Comparison of ENCODE assay signal across 24 cellular contexts in genomic region chr5:54754878-54755277, GRCh38.
"Had no signal": no experiment of that assay in that cellular context is flagged by ENCODE, and none has a peak within 500 bp of the region (broad histone marks: within the 10 kb centered on the region; RNA-seq: fewer than 3 reads in every experiment).

No MANE protein-coding gene starts in this region.

- H3K36me3 ChIP-seq: heart right ventricle, sigmoid colon, upper lobe of left lung had no signal

- DNase-seq: activated CD4-positive, alpha-beta memory T cell treated with anti-CD3 and anti-CD28 coated beads, Interleukin-2, amount 10 ng/mL, durations not matched to agents 7 days and 5 days; activated CD4-positive, alpha-beta T cell treated with anti-CD3 and anti-CD28 coated beads for 4 hours; activated CD4-positive, CD25-positive, alpha-beta regulatory T cell; activated CD8-positive, alpha-beta memory T cell treated with anti-CD3 and anti-CD28 coated beads, Interleukin-2, amount 10 ng/mL, durations not matched to agents 7 days and 5 days; activated effector memory CD4-positive, alpha-beta T cell treated with anti-CD3 and anti-CD28 coated beads, Interleukin-2, amount 50 U/mL, for 16 hours; activated naive CD4-positive, alpha-beta T cell treated with anti-CD3 and anti-CD28 coated beads, Interleukin-2, amount 10 ng/mL, durations not matched to agents 7 days and 5 days; activated T-cell treated with anti-CD3 and anti-CD28 coated beads for 4 hours; amygdala; cerebellar nuclear complex; heart right ventricle; islet precursor cell; left cardiac atrium; naive thymus-derived CD4-positive, alpha-beta T cell; retina; sigmoid colon; stimulated activated CD4-positive, alpha-beta T cell treated with anti-CD3 and anti-CD28 coated beads, Interleukin-2, amount 100 ng/mL, for 48 hours; stimulated activated CD8-positive, alpha-beta memory T cell treated with anti-CD3 and anti-CD28 coated beads, Interleukin-4, amount 100 ng/mL, for 48 hours; stimulated activated naive CD4-positive, alpha-beta T cell treated with Interleukin-2 at 50 U/mL for 16 hours; T1000; upper lobe of left lung had no signal

- H3K4me3 ChIP-seq: coronary artery, heart right ventricle, sigmoid colon, smooth muscle cell, upper lobe of left lung had no signal

- H3K27me3 Mint-ChIP-seq: activated CD4-positive, alpha-beta memory T cell treated with anti-CD3 and anti-CD28 coated beads, Interleukin-2, amount 10 ng/mL, durations not matched to agents 7 days and 5 days; activated CD8-positive, alpha-beta memory T cell treated with anti-CD3 and anti-CD28 coated beads, Interleukin-2, amount 10 ng/mL, durations not matched to agents 7 days and 5 days; naive thymus-derived CD4-positive, alpha-beta T cell had no signal

- H3K4me2 ChIP-seq: smooth muscle cell had no signal

- H3K27me3 ChIP-seq: heart right ventricle, sigmoid colon, upper lobe of left lung had no signal

- H3K27ac ChIP-seq: coronary artery, heart right ventricle, sigmoid colon, upper lobe of left lung had no signal

- H3K27ac Mint-ChIP-seq: activated naive CD4-positive, alpha-beta T cell treated with anti-CD3 and anti-CD28 coated beads, Interleukin-2, amount 10 ng/mL, durations not matched to agents 7 days and 5 days; progenitor cell of endocrine pancreas had no signal

- H3K4me3 Mint-ChIP-seq: activated CD4-positive, alpha-beta memory T cell treated with anti-CD3 and anti-CD28 coated beads, Interleukin-2, amount 10 ng/mL, durations not matched to agents 7 days and 5 days; activated CD8-positive, alpha-beta memory T cell treated with anti-CD3 and anti-CD28 coated beads, Interleukin-2, amount 10 ng/mL, durations not matched to agents 7 days and 5 days; activated naive CD4-positive, alpha-beta T cell treated with anti-CD3 and anti-CD28 coated beads, Interleukin-2, amount 10 ng/mL, durations not matched to agents 7 days and 5 days; naive thymus-derived CD4-positive, alpha-beta T cell; neural crest cell had no signal

- H3K9me3 Mint-ChIP-seq: neural crest cell had no signal

- H3K4me1 Mint-ChIP-seq: neural crest cell had no signal

- ATAC-seq: activated CD8-positive, alpha-beta memory T cell treated with anti-CD3 and anti-CD28 coated beads, Interleukin-2, amount 10 ng/mL, durations not matched to agents 7 days and 5 days; heart right ventricle; left cardiac atrium; naive thymus-derived CD4-positive, alpha-beta T cell had no signal

- H3K9me3 ChIP-seq: heart right ventricle, sigmoid colon, upper lobe of left lung had no signal
